Comparison of ENCODE assay signal across 15 cellular contexts in the genomic region with DNA sequence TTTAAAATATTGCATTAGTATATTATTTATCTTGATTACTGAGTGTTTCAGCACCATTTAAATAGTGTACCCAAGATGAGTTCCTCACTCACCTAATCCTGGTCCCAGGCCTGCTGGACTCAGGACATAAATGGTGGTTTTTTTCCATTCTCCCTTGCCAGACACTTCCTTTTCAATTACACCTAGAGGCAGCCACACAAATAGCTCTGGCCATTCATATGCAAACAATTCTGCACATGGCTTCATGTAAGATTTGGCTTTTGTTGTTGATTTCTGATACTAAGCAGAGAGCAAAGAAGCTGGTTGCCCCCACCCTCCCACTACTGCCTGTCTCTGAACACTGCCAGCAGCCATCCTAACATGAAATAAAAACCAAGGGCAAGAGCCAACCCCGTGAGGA.
"Had no signal": no experiment of that assay in that cellular context is flagged by ENCODE, and none has a peak within 500 bp of the region (broad histone marks: within the 10 kb centered on the region; RNA-seq: fewer than 3 reads in every experiment).

No MANE protein-coding gene starts in this region.

- ATAC-seq: activated T-cell treated with anti-CD3 and anti-CD28 coated beads, Interleukin-2, amount 50 U/mL, for 4 hours had no signal

- H3K9me3 Mint-ChIP-seq: activated T-cell treated with anti-CD3 and anti-CD28 coated beads, Interleukin-2, amount 50 U/mL, for 4 hours had no signal

- H3K27me3 ChIP-seq: esophagus squamous epithelium, ovary, transverse colon had no signal

- H3K4me3 ChIP-seq: esophagus squamous epithelium, ovary, transverse colon had no signal

- H3K9me3 ChIP-seq: esophagus squamous epithelium, ovary, transverse colon had no signal

- H3K27ac Mint-ChIP-seq: activated naive CD8-positive, alpha-beta T cell treated with anti-CD3 and anti-CD28 coated beads for 36 hours; nephron progenitor cell had no signal

- H3K4me1 Mint-ChIP-seq: activated naive CD8-positive, alpha-beta T cell treated with anti-CD3 and anti-CD28 coated beads for 36 hours; nephron progenitor cell had no signal

- H3K36me3 Mint-ChIP-seq: activated naive CD8-positive, alpha-beta T cell treated with anti-CD3 and anti-CD28 coated beads for 36 hours had no signal

- H3K27ac ChIP-seq: esophagus squamous epithelium, ovary, transverse colon had no signal

- H3K27me3 Mint-ChIP-seq: activated naive CD8-positive, alpha-beta T cell treated with anti-CD3 and anti-CD28 coated beads for 36 hours had no signal

- H3K36me3 ChIP-seq: esophagus squamous epithelium, ovary, transverse colon had no signal

- H3K4me1 ChIP-seq: transverse colon had no signal

- H3K4me3 Mint-ChIP-seq: activated naive CD8-positive, alpha-beta T cell treated with anti-CD3 and anti-CD28 coated beads for 36 hours; activated T-cell treated with anti-CD3 and anti-CD28 coated beads, Interleukin-2, amount 50 U/mL, for 4 hours; nephron progenitor cell had no signal

- DNase-seq: activated CD4-positive, alpha-beta T cell treated with anti-CD3 and anti-CD28 coated beads, Interleukin-2, amount 50 U/mL, for 4 hours; activated CD4-positive, CD25-positive, alpha-beta regulatory T cell treated with anti-CD3 and anti-CD28 coated beads, Interleukin-2, amount 50 U/mL, for 72 hours; activated gamma-delta T cell; activated naive CD8-positive, alpha-beta T cell treated with anti-CD3 and anti-CD28 coated beads for 36 hours; activated T-cell treated with anti-CD3 and anti-CD28 coated beads, Interleukin-2, amount 50 U/mL, for 4 hours; esophagus squamous epithelium; foreskin fibroblast; islet precursor cell; nephron progenitor cell; ovary; stimulated activated CD4-positive, alpha-beta T cell treated with anti-CD3 and anti-CD28 coated beads, Interleukin-12 subunit alpha, Interleukin-12 subunit beta, amount 100 ng/mL, for 4 hours; stimulated activated naive CD4-positive, alpha-beta T cell; substantia nigra; T-helper 2 cell; transverse colon had no signal
